Comparison of ENCODE assay signal across 13 cellular contexts in genomic region chr13:27014406-27015359, GRCh38.
DNase-seq lines count a peak whose midpoint lies in the region; ATAC-seq and TF ChIP-seq lines count a peak whose summit lies in the region.
"Had no signal": no experiment of that assay in that cellular context is flagged by ENCODE, and none has a peak within 500 bp of the region (broad histone marks: within the 10 kb centered on the region; RNA-seq: fewer than 3 reads in every experiment).

No MANE protein-coding gene starts in this region.

- H2AFZ ChIP-seq in H9 (ENCODE audit: low read length), result no peak overlapping the region

- DNase-seq in H9 (peak; percentile 26), Panc1 (ENCODE audit: low read depth, low spot score) (no peak), glutamatergic neuron (no peak), progenitor cell of endocrine pancreas (ENCODE audit: low spot score, unreplicated experiment) (no peak), cerebellar cortex (ENCODE audit: low spot score) (no peak), globus pallidus (ENCODE audit: low spot score) (no peak), esophagus muscularis mucosa (ENCODE audit: extremely low spot score) (no peak)
- DNase-seq: CD8-positive, alpha-beta T cell; H7; NCI-H1417 treated with DMSO at 0.1 percent for 48 hours; NCI-H2029 treated with DMSO at 0.1 percent for 48 hours; NCI-H510A treated with DMSO at 0.1 percent for 48 hours; SIG-M5 had no signal

- no peak overlapping the region for H4K8ac ChIP-seq in H9 (replicated peaks; ENCODE audit: insufficient read length, low read depth, low read length)

- no peaks in the 10 kb centered on the region; the same call in 1 of the 2 replicates for H3K27me3 Mint-ChIP-seq in H9 (ENCODE audit: low read depth)
- no peaks in the 10 kb centered on the region for H3K27me3 Mint-ChIP-seq in glutamatergic neuron (ENCODE audit: unreplicated experiment)
- peaks cover 7% of the 10 kb centered on the region for H3K27me3 Mint-ChIP-seq in progenitor cell of endocrine pancreas

- WGBS in H9 (ENCODE audit: extremely low coverage, insufficient read length, low lambda C conversion rate), result no CpG with 5 or more reads among the region's 32 CpGs
- 90% methylated on average over 32 of the region's 32 CpGs for WGBS in esophagus muscularis mucosa

- peak; percentile 32; the same call in 1 of the 2 replicates for ATAC-seq in Panc1
- ATAC-seq: CD8-positive, alpha-beta T cell had no signal

- intact Hi-C loops in Panc1 (cut with micrococcal nuclease; ENCODE audit: unreplicated experiment), result no loop called here
- intact Hi-C loops in esophagus muscularis mucosa (cut with DNase I), result no loop called here

- H2BK120ac ChIP-seq in H9 (ENCODE audit: low read depth, low read length, poor library complexity, severe bottlenecking), result no peak overlapping the region

- TF ChIP-seq POLR2A in esophagus muscularis mucosa (IDR thresholded peaks at IDR 0.05; ENCODE audit: low read depth), result no peak

- H2AK5ac ChIP-seq in H9 (ENCODE audit: insufficient read length, low read length), result no peak overlapping the region

- H3K36me3 ChIP-seq in Panc1 (ENCODE audit: control insufficient read depth, insufficient read depth, low read length) (no peaks in the 10 kb centered on the region), esophagus muscularis mucosa (no peaks in the 10 kb centered on the region)

- H3K27ac Mint-ChIP-seq in H9, result no peak overlapping the region
- peak overlapping the region; percentile 50 for H3K27ac Mint-ChIP-seq in glutamatergic neuron (ENCODE audit: unreplicated experiment)
- peak overlapping the region; percentile 50 for H3K27ac Mint-ChIP-seq in progenitor cell of endocrine pancreas
- H3K27ac Mint-ChIP-seq: CD8-positive, alpha-beta T cell had no signal

- in situ Hi-C loops in Panc1 (cut with HindIII; ENCODE audit: low pct_unique_long_range_greater_than_20kb, low sequenced_read_pairs), result no loop called here

- H3K9me3 ChIP-seq in H9 (ENCODE audit: control insufficient read depth, low read depth, low read length) (no peaks in the 10 kb centered on the region), Panc1 (ENCODE audit: control insufficient read depth, insufficient read depth, low read depth, low read length) (no peaks in the 10 kb centered on the region), esophagus muscularis mucosa (no peaks in the 10 kb centered on the region)

- POLR2A ChIA-PET in Panc1 (lab: Charles Lee), result interaction anchor here (0.7 kb wide), 1 partner anchor 13 kb away, joined by 3 read pairs; no protein-coding TSS in a partner anchor

- no peak overlapping the region for H3K56ac ChIP-seq in H9 (ENCODE audit: insufficient read length, low read depth, low read length)

- no peak overlapping the region for H3K18ac ChIP-seq in H9 (ENCODE audit: insufficient read length, low read depth, low read length)

- H3K9me3 Mint-ChIP-seq in H9 (no peaks in the 10 kb centered on the region; a peak in 1 of 5 replicates), glutamatergic neuron (ENCODE audit: unreplicated experiment) (peaks cover 2% of the 10 kb centered on the region), progenitor cell of endocrine pancreas (ENCODE audit: low read depth) (no peaks in the 10 kb centered on the region)
- H3K9me3 Mint-ChIP-seq: CD8-positive, alpha-beta T cell had no signal

- H4K20me1 ChIP-seq in H9 (ENCODE audit: control insufficient read depth, insufficient read depth, insufficient read length), result no peaks in the 10 kb centered on the region

- no peak overlapping the region for H4K91ac ChIP-seq in H9 (ENCODE audit: insufficient read length, low read depth, low read length)

- H4K5ac ChIP-seq in H9 (ENCODE audit: insufficient read length, low read depth, low read length), result no peak overlapping the region

- no peak overlapping the region for H3K4me2 ChIP-seq in H9 (ENCODE audit: insufficient read depth, insufficient read length, low read length)

- H3K4me1 Mint-ChIP-seq in H9, result peaks cover 21% of the 10 kb centered on the region in 2 experiments
- peaks cover 8% of the 10 kb centered on the region for H3K4me1 Mint-ChIP-seq in glutamatergic neuron (ENCODE audit: low read depth, unreplicated experiment)
- peaks cover 9% of the 10 kb centered on the region for H3K4me1 Mint-ChIP-seq in progenitor cell of endocrine pancreas (ENCODE audit: low read depth)

- H3K36me3 Mint-ChIP-seq in H9 (ENCODE audit: insufficient read depth in 1 of 3, low read depth in 3 of 3) (no peaks in the 10 kb centered on the region; a peak in 1 of 7 replicates), glutamatergic neuron (ENCODE audit: unreplicated experiment) (no peaks in the 10 kb centered on the region), progenitor cell of endocrine pancreas (ENCODE audit: insufficient read depth) (no peaks in the 10 kb centered on the region)
- H3K36me3 Mint-ChIP-seq: CD8-positive, alpha-beta T cell had no signal

- H3K79me2 ChIP-seq in H9 (ENCODE audit: insufficient read depth, low read length), result no peaks in the 10 kb centered on the region

- H3K27me3 ChIP-seq in H9 (ENCODE audit: insufficient read depth, low read length) (no peaks in the 10 kb centered on the region), Panc1 (ENCODE audit: control insufficient read depth, insufficient read depth, low read length) (no peaks in the 10 kb centered on the region), esophagus muscularis mucosa (no peaks in the 10 kb centered on the region)

- no peak overlapping the region for H3K4ac ChIP-seq in H9 (ENCODE audit: low read depth, low read length)

- no peak for TF ChIP-seq CTCF in H9 (conservative IDR thresholded peaks at IDR 0.05)
- no peak for TF ChIP-seq CTCF in Panc1 (IDR thresholded peaks at IDR 0.05)
- no peak for TF ChIP-seq CTCF in glutamatergic neuron (IDR thresholded peaks at IDR 0.05; ENCODE audit: partially characterized antibody, unreplicated experiment)
- TF ChIP-seq CTCF in progenitor cell of endocrine pancreas (IDR thresholded peaks at IDR 0.05; ENCODE audit: unreplicated experiment), result no peak
- TF ChIP-seq CTCF in esophagus muscularis mucosa (IDR thresholded peaks at IDR 0.05), result no peak

- H3K4me1 ChIP-seq in H9 (ENCODE audit: insufficient read depth, low read length) (no peaks in the 10 kb centered on the region; the same call in 1 of the 2 replicates), Panc1 (ENCODE audit: control insufficient read depth, insufficient read depth, low read length) (peaks cover 11% of the 10 kb centered on the region), esophagus muscularis mucosa (peaks cover 0 to 39% (median 31%) of the 10 kb centered on the region in 4 donors)

- no peak overlapping the region for H3K9ac ChIP-seq in H9 (ENCODE audit: extremely low read depth, insufficient read length, low read length)

- H3K23me2 ChIP-seq in H9 (ENCODE audit: insufficient read length, low read depth, low read length, poor library complexity, severe bottlenecking), result no peaks in the 10 kb centered on the region

- H2BK20ac ChIP-seq in H9 (ENCODE audit: low read depth, low read length, poor library complexity, severe bottlenecking), result no peak overlapping the region

- CTCF ChIA-PET in Panc1 (lab: Charles Lee), result no interaction called here

- H2BK15ac ChIP-seq in H9 (ENCODE audit: low read depth, low read length), result no peak overlapping the region

- no peak overlapping the region for H3K27ac ChIP-seq in H9 (ENCODE audit: insufficient read length, low read depth, low read length)
- peak overlapping the region; percentile 81 for H3K27ac ChIP-seq in Panc1 (ENCODE audit: low read length)
- peak overlapping the region in 2 of 4 donors; percentile 72 to 83 for H3K27ac ChIP-seq in esophagus muscularis mucosa (replicated peaks in 1 of 4)

- H3K4me3 Mint-ChIP-seq in H9 (no peak overlapping the region), glutamatergic neuron (ENCODE audit: unreplicated experiment) (no peak overlapping the region), progenitor cell of endocrine pancreas (ENCODE audit: low read depth) (no peak overlapping the region)
- H3K4me3 Mint-ChIP-seq: CD8-positive, alpha-beta T cell had no signal

- no TSS peak for BruUV-seq in Panc1 (replicated peaks; lab: Mats Ljungman, UMichigan)

- H3K23ac ChIP-seq in H9 (ENCODE audit: insufficient read length, low read depth, low read length), result no peak overlapping the region

- no peak overlapping the region for H2BK12ac ChIP-seq in H9 (ENCODE audit: insufficient read length, low read depth, low read length)

- no peaks in the 10 kb centered on the region for H3K79me1 ChIP-seq in H9 (ENCODE audit: insufficient read depth, low read depth, low read length, poor library complexity, severe bottlenecking)

- no peak overlapping the region for H3K14ac ChIP-seq in H9 (ENCODE audit: insufficient read depth, low read length)

- no peak overlapping the region for H2BK5ac ChIP-seq in H9 (ENCODE audit: insufficient read length, low read length)

- no peak for TF ChIP-seq EP300 in esophagus muscularis mucosa (IDR thresholded peaks at IDR 0.05)

- H3K4me3 ChIP-seq in Panc1 (ENCODE audit: low read depth in 2 of 2, low read length in 2 of 2) (no peak overlapping the region), esophagus muscularis mucosa (no peak overlapping the region)

- H3T11ph ChIP-seq in H9 (ENCODE audit: low read length), result no peak overlapping the region

Comparison
In these comparisons a context has a peak if more than half of its experiments do, and no peak if none do; other contexts are left out.
1. H3K27ac Mint-ChIP-seq: peak in glutamatergic neuron (single experiment) and progenitor cell of endocrine pancreas (single experiment); none in H9 (0 of 3).